ENCODE assay signal across 8 cellular contexts in genomic region chr12:389138-390096, GRCh38. TPM values are rescaled to one million over a fixed set of nuclear protein-coding genes. Genes with fewer than 3 reads are reported as not detected.
DNase-seq lines count a peak whose midpoint lies in the region; ATAC-seq and TF ChIP-seq lines count a peak whose summit lies in the region.

TSS of gene KDM5A (minus strand) at chr12:389320. CDS start at chr12:389091, 229 bp downstream.

- peak within 1 kb of the TSS; percentile 95 to 99 (median 96) for H3K27ac ChIP-seq in spleen

- intact Hi-C loops in spleen (cut with DNase I; ENCODE audit: low total_unique reads) = no loop called here

- H3K27me3 ChIP-seq in spleen (replicated peaks in 1 of 7) = no peaks in the 10 kb centered on the region

- 1 to 2% (median 1%) methylated on average over 40 to 53 of the region's 53 CpGs for WGBS in spleen, 5 donors

- ATAC-seq in HG03045 (IDR thresholded peaks at IDR 0.05; ENCODE audit: unreplicated experiment) = peak; percentile 93

- H3K4me1 ChIP-seq in spleen = peaks cover 34 to 50% (median 45%) of the 10 kb centered on the region in 6 donors

- DNase-seq in T follicular helper cell (ENCODE audit: low read depth) = peak; percentile 88
- DNase-seq in brain pericyte (ENCODE audit: low read depth, low spot score) = peak; percentile 95
- peak; percentile 95 for DNase-seq in iPS-NIHi11 (ENCODE audit: low spot score)
- DNase-seq in spleen = peak; percentile 95
- DNase-seq in MV-4-11 (lab: John Stamatoyannopoulos, UW) = no peak
- DNase-seq in NCI-H526 treated with DMSO at 0.1 percent for 48 hours (lab: John Stamatoyannopoulos, UW) = no peak

- peak within 1 kb of the TSS; percentile 75 to 95 (median 88) for H3K4me3 ChIP-seq in spleen

- H3K36me3 ChIP-seq in spleen = peaks cover 0 to 24% (median 5%) of the 10 kb centered on the region in 6 donors

- peak in 3 of 11 experiments; percentile 15 to 40 (median 20) for TF ChIP-seq CTCF in spleen (IDR thresholded peaks at IDR 0.05 in 8 of 11, conservative IDR thresholded peaks at IDR 0.05 in 3 of 11)

- H3K9me3 ChIP-seq in spleen = no peaks in the 10 kb centered on the region

- TF ChIP-seq POLR2A in GM18526 (IDR thresholded peaks at IDR 0.05; ENCODE audit: extremely low read depth, insufficient read length) = peak; percentile 64
- peak in 1 of 3 donors; percentile 24 for TF ChIP-seq POLR2A in spleen (IDR thresholded peaks at IDR 0.05)

RNA-seq across cellular contexts. Expression of gene KDM5A, which starts in this region (rescaled TPM):
- total RNA-seq in spleen = 100 to 1,000 TPM in 4 of 7 donors, 10 to 100 TPM in 3; 74.8 to 131 (median 105) TPM
- polyA plus RNA-seq in spleen = 1 to 10 TPM; 4.9 to 8.0 (median 5.4) TPM

Comparison
In these comparisons a context has a peak if more than half of its experiments do, and no peak if none do; other contexts are left out.
1. DNase-seq: peak in T follicular helper cell (single experiment), brain pericyte (single experiment), iPS-NIHi11 (single experiment) and spleen (single experiment); none in MV-4-11 (single experiment) and NCI-H526 treated with DMSO at 0.1 percent for 48 hours (single experiment).